Comparison of ENCODE assay signal across 24 cellular contexts in the genomic region with DNA sequence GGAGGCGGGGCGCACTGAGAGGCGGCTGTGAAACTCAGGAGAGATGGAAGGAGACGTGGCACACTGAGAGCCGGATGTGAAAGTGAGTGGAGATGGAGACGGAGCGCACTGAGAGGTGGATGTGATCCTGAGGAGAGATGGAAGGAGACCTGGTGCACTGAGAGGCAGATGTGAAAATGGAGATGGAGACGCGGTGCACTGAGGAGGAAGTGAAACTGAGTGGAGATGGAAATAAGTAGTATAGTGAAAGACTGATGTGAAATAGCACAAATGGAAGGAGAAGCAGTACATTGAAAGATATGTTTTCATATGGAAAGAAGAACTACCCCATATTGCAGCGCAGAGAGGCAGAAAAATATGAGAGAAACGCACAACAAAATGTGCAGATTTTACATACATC.
"Had no signal": no experiment of that assay in that cellular context is flagged by ENCODE, and none has a peak within 500 bp of the region (broad histone marks: within the 10 kb centered on the region; RNA-seq: fewer than 3 reads in every experiment).

No MANE protein-coding gene starts in this region.

- DNase-seq: activated CD4-positive, alpha-beta memory T cell treated with anti-CD3 and anti-CD28 coated beads for 36 hours; activated CD4-positive, alpha-beta T cell treated with anti-CD3 and anti-CD28 coated beads, Interleukin-2, amount 10 ng/mL, durations not matched to agents 24 days and 14 days; activated CD4-positive, CD25-positive, alpha-beta regulatory T cell treated with anti-CD3 and anti-CD28 coated beads, Interleukin-2, amount 50 U/mL, for 72 hours; activated CD8-positive, alpha-beta memory T cell treated with anti-CD3 and anti-CD28 coated beads, Interleukin-2, amount 50 U/mL, for 4 hours; activated gamma-delta T cell treated with Interleukin-2 at 50 U/mL for 16 hours; activated naive CD8-positive, alpha-beta T cell treated with anti-CD3 and anti-CD28 coated beads, Interleukin-2, amount 50 U/mL, for 24 hours; activated T-cell treated with anti-CD3 and anti-CD28 coated beads, Interleukin-2, amount 50 U/mL, for 4 hours; amygdala; caudate nucleus; endodermal cell; esophagus squamous epithelium; foreskin melanocyte; heart right ventricle; naive B cell; nephron progenitor cell; ovary; right lobe of liver; stimulated activated CD4-positive, alpha-beta T cell treated with anti-CD3 and anti-CD28 coated beads, Interleukin-12 subunit alpha, Interleukin-12 subunit beta, amount 100 ng/mL, for 4 hours; stimulated activated CD4-positive, alpha-beta T cell treated with anti-CD3 and anti-CD28 coated beads, Interleukin-4, amount 100 ng/mL, for 1 hour; stimulated activated naive CD8-positive, alpha-beta T cell treated with anti-CD3 and anti-CD28 coated beads, Interleukin-15, amount 100 ng/mL, for 72 hours; substantia nigra; uterus; WERI-Rb-1 had no signal

- H3K9me3 ChIP-seq: esophagus squamous epithelium, heart right ventricle, ovary, right lobe of liver, uterus had no signal

- H3K27ac ChIP-seq: heart right ventricle, ovary, right lobe of liver, uterus, WERI-Rb-1 had no signal

- H3K4me1 ChIP-seq: right lobe of liver, uterus had no signal

- H3K36me3 ChIP-seq: esophagus squamous epithelium, heart right ventricle, ovary, right lobe of liver, uterus, WERI-Rb-1 had no signal

- H3K27me3 ChIP-seq: esophagus squamous epithelium, heart right ventricle, ovary, right lobe of liver, uterus had no signal

- ATAC-seq: activated naive CD8-positive, alpha-beta T cell treated with anti-CD3 and anti-CD28 coated beads, Interleukin-2, amount 50 U/mL, for 24 hours; activated T-cell treated with anti-CD3 and anti-CD28 coated beads, Interleukin-2, amount 50 U/mL, for 4 hours; activated T-helper 17 cell treated with anti-CD3 and anti-CD28 coated beads, Interleukin-2, amount 50 U/mL, for 72 hours; heart right ventricle; right lobe of liver; stimulated activated naive CD8-positive, alpha-beta T cell treated with anti-CD3 and anti-CD28 coated beads, Interleukin-15, amount 100 ng/mL, for 72 hours had no signal

- H3K4me3 ChIP-seq: esophagus squamous epithelium, heart right ventricle, ovary, right lobe of liver, uterus had no signal
